22 cellular contexts compared by ENCODE assay signal in the genomic region with DNA sequence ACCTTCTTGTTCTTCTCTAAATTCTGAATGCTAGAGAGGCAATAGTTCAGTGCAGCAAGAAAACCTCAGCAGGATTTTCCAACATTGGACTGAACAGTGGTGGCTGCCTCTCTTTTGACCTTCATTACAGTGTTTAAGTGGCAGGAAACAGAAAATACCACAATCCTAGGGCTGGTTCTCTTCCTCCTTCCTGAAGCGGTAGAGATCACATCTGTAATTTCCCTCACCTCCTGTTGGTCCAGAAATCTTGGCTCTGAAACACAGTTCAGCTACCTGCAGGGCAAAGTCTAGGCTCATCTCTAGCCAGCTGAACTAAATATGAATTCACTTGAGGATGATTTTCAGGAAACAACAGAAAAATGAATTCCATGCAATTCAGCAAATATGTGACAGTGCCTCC.
DNase-seq lines count a peak whose midpoint lies in the region; ATAC-seq, FAIRE-seq and TF ChIP-seq lines count a peak whose summit lies in the region.
"Had no signal": no experiment of that assay in that cellular context is flagged by ENCODE, and none has a peak within 500 bp of the region (broad histone marks: within the 10 kb centered on the region; RNA-seq: fewer than 3 reads in every experiment).

No MANE protein-coding gene starts in this region.

- CTCF ChIA-PET in T-cell (lab: Charles Lee), result interaction anchor here in 1 of 2 donors (0.8 kb wide), 1 partner anchor 31 kb away, joined by 3 read pairs; no protein-coding TSS in a partner anchor

- no peak for TF ChIP-seq CTCF in type B pancreatic cell (conservative IDR thresholded peaks at IDR 0.05)
- no peak for TF ChIP-seq CTCF in lower lobe of right lung (IDR thresholded peaks at IDR 0.05)
- no peak for TF ChIP-seq CTCF in D721Med (IDR thresholded peaks at IDR 0.05; ENCODE audit: insufficient read depth, missing control alignments)

- no peak for ATAC-seq in activated naive CD8-positive, alpha-beta T cell treated with anti-CD3 and anti-CD28 coated beads, Interleukin-2, amount 50 U/mL, for 24 hours
- ATAC-seq in T-cell (replicated peaks in 1 of 4), result peak; percentile 38 to 65 (median 50)
- ATAC-seq in lower lobe of right lung, result no peak
- ATAC-seq: HCT116 had no signal

- H3K27me3 Mint-ChIP-seq in activated naive CD8-positive, alpha-beta T cell, result no peaks in the 10 kb centered on the region
- H3K27me3 Mint-ChIP-seq in activated naive CD8-positive, alpha-beta T cell treated with anti-CD3 and anti-CD28 coated beads, Interleukin-2, amount 50 U/mL, for 24 hours, result no peaks in the 10 kb centered on the region
- H3K27me3 Mint-ChIP-seq in T-cell (no peaks in the 10 kb centered on the region), type B pancreatic cell (no peaks in the 10 kb centered on the region)
- H3K27me3 Mint-ChIP-seq: activated B cell treated with CpG ODN at 0.5 μM for 24 hours, IgD-negative memory B cell had no signal

- peaks cover 3% of the 10 kb centered on the region for H3K4me1 ChIP-seq in lower lobe of right lung
- H3K4me1 ChIP-seq: vagina had no signal

- H3K4me1 Mint-ChIP-seq in activated naive CD8-positive, alpha-beta T cell (ENCODE audit: low read depth), result peaks cover 74% of the 10 kb centered on the region
- H3K4me1 Mint-ChIP-seq in activated naive CD8-positive, alpha-beta T cell treated with anti-CD3 and anti-CD28 coated beads, Interleukin-2, amount 50 U/mL, for 24 hours, result peaks cover 42% of the 10 kb centered on the region
- H3K4me1 Mint-ChIP-seq in T-cell (peaks cover 69 to 83% (median 78%) of the 10 kb centered on the region in 3 donors), type B pancreatic cell (ENCODE audit: unreplicated experiment) (peaks cover 9% of the 10 kb centered on the region)
- H3K4me1 Mint-ChIP-seq: activated B cell treated with CpG ODN at 0.5 μM for 24 hours, IgD-negative memory B cell, nephron progenitor cell had no signal

- no peaks in the 10 kb centered on the region for H3K9me3 Mint-ChIP-seq in activated naive CD8-positive, alpha-beta T cell (ENCODE audit: low read depth)
- peaks cover 4% of the 10 kb centered on the region for H3K9me3 Mint-ChIP-seq in activated naive CD8-positive, alpha-beta T cell treated with anti-CD3 and anti-CD28 coated beads, Interleukin-2, amount 50 U/mL, for 24 hours
- H3K9me3 Mint-ChIP-seq in T-cell, result no peaks in the 10 kb centered on the region
- no peaks in the 10 kb centered on the region for H3K9me3 Mint-ChIP-seq in type B pancreatic cell
- H3K9me3 Mint-ChIP-seq: activated B cell treated with CpG ODN at 0.5 μM for 24 hours, nephron progenitor cell had no signal

- no peaks in the 10 kb centered on the region for H3K36me3 ChIP-seq in lower lobe of right lung
- H3K36me3 ChIP-seq: adrenal gland, vagina had no signal

- H3K27ac Mint-ChIP-seq in activated naive CD8-positive, alpha-beta T cell, result peak overlapping the region; percentile 74
- H3K27ac Mint-ChIP-seq in activated naive CD8-positive, alpha-beta T cell treated with anti-CD3 and anti-CD28 coated beads, Interleukin-2, amount 50 U/mL, for 24 hours, result no peak overlapping the region
- H3K27ac Mint-ChIP-seq in T-cell, result peak overlapping the region; percentile 62 to 72
- peak overlapping the region; percentile 37 for H3K27ac Mint-ChIP-seq in type B pancreatic cell
- H3K27ac Mint-ChIP-seq: activated B cell treated with CpG ODN at 0.5 μM for 24 hours, IgD-negative memory B cell, nephron progenitor cell had no signal

- no peak for FAIRE-seq in D721Med (lab: Jason Lieb, UNC)
- FAIRE-seq: GM12891 had no signal

- H3K4me3 ChIP-seq in lower lobe of right lung, result no peak overlapping the region
- H3K4me3 ChIP-seq: adrenal gland, skin epidermis, vagina had no signal

- intact Hi-C loops in lower lobe of right lung (cut with DNase I), result no loop called here

- H3K27ac ChIP-seq in epithelial cell of prostate (peak overlapping the region; percentile 2), lower lobe of right lung (no peak overlapping the region)
- H3K27ac ChIP-seq: adrenal gland, vagina had no signal

- H3K36me3 Mint-ChIP-seq in activated naive CD8-positive, alpha-beta T cell, result peaks cover 32% of the 10 kb centered on the region
- H3K36me3 Mint-ChIP-seq in activated naive CD8-positive, alpha-beta T cell treated with anti-CD3 and anti-CD28 coated beads, Interleukin-2, amount 50 U/mL, for 24 hours (ENCODE audit: low read depth), result peaks cover 50% of the 10 kb centered on the region
- H3K36me3 Mint-ChIP-seq in T-cell, result peaks cover 62% of the 10 kb centered on the region
- H3K36me3 Mint-ChIP-seq in type B pancreatic cell, result peaks cover 3% of the 10 kb centered on the region
- H3K36me3 Mint-ChIP-seq: IgD-negative memory B cell had no signal

- no peaks in the 10 kb centered on the region for H3K27me3 ChIP-seq in lower lobe of right lung (ENCODE audit: low read depth)
- H3K27me3 ChIP-seq: adrenal gland, vagina had no signal

- H3K4me3 Mint-ChIP-seq in activated naive CD8-positive, alpha-beta T cell, result peak overlapping the region; percentile 12
- no peak overlapping the region for H3K4me3 Mint-ChIP-seq in activated naive CD8-positive, alpha-beta T cell treated with anti-CD3 and anti-CD28 coated beads, Interleukin-2, amount 50 U/mL, for 24 hours
- peak overlapping the region; percentile 11 to 55 (median 46) for H3K4me3 Mint-ChIP-seq in T-cell
- H3K4me3 Mint-ChIP-seq in type B pancreatic cell, result no peak overlapping the region
- H3K4me3 Mint-ChIP-seq: activated B cell treated with CpG ODN at 0.5 μM for 24 hours, IgD-negative memory B cell, nephron progenitor cell had no signal

- POLR2A ChIA-PET in T-cell (lab: Charles Lee), result interaction anchor here in 1 of 2 donors (1.2 kb wide), 1 partner anchor 11 kb away, joined by 3 read pairs; no protein-coding TSS in a partner anchor

- H3K9me3 ChIP-seq in lower lobe of right lung, result no peaks in the 10 kb centered on the region
- H3K9me3 ChIP-seq: adrenal gland, vagina had no signal

- DNase-seq in activated naive CD8-positive, alpha-beta T cell treated with anti-CD3 and anti-CD28 coated beads, Interleukin-2, amount 50 U/mL, for 24 hours, result no peak
- DNase-seq in T-cell, result no peak
- no peak for DNase-seq in epithelial cell of prostate (ENCODE audit: low read depth, low spot score)
- DNase-seq in type B pancreatic cell (ENCODE audit: extremely low spot score, unreplicated experiment), result no peak
- no peak for DNase-seq in NCI-H2081 treated with DMSO at 0.1 percent for 48 hours (lab: John Stamatoyannopoulos, UW)
- no peak for DNase-seq in lower lobe of right lung
- DNase-seq in D721Med (ENCODE audit: insufficient read length, low spot score), result no peak
- DNase-seq: activated B cell treated with CpG ODN at 0.5 μM for 24 hours; adrenal gland; effector memory CD4-positive, alpha-beta T cell; head of caudate nucleus; MV-4-11; NCI-H524; nephron progenitor cell; SHP77; stimulated activated CD4-positive, alpha-beta T cell treated with anti-CD3 and anti-CD28 coated beads, Interleukin-4, amount 100 ng/mL, for 24 hours had no signal

Comparison
In these comparisons a context has a peak if more than half of its experiments do, and no peak if none do; other contexts are left out.
1. H3K4me3 Mint-ChIP-seq: peak in activated naive CD8-positive, alpha-beta T cell (single experiment) and T-cell (3 of 3); none in activated naive CD8-positive, alpha-beta T cell treated with anti-CD3 and anti-CD28 coated beads, Interleukin-2, amount 50 U/mL, for 24 hours (single experiment) and type B pancreatic cell (single experiment).
2. ATAC-seq: peak in T-cell (4 of 4); none in activated naive CD8-positive, alpha-beta T cell treated with anti-CD3 and anti-CD28 coated beads, Interleukin-2, amount 50 U/mL, for 24 hours (single experiment) and lower lobe of right lung (0 of 2).